29 cellular contexts compared by ENCODE assay signal in genomic region chr17:68807998-68808772, GRCh38.
DNase-seq lines count a peak whose midpoint lies in the region; ATAC-seq and TF ChIP-seq lines count a peak whose summit lies in the region.
"Had no signal": no experiment of that assay in that cellular context is flagged by ENCODE, and none has a peak within 500 bp of the region (broad histone marks: within the 10 kb centered on the region; RNA-seq: fewer than 3 reads in every experiment).

No MANE protein-coding gene starts in this region.

- intact Hi-C loops in sciatic nerve (cut with DNase I) = no loop called here

- ATAC-seq in sciatic nerve = peak; percentile 61
- no peak for ATAC-seq in HG03457 (IDR thresholded peaks at IDR 0.05; ENCODE audit: unreplicated experiment)
- no peak for ATAC-seq in GM19452 (IDR thresholded peaks at IDR 0.05; ENCODE audit: unreplicated experiment)
- ATAC-seq: activated naive CD4-positive, alpha-beta T cell treated with anti-CD3 and anti-CD28 coated beads, Interleukin-2, amount 50 U/mL, for 72 hours; gastrocnemius medialis; HepG2; stimulated activated naive CD8-positive, alpha-beta T cell treated with anti-CD3 and anti-CD28 coated beads, Interleukin-15, Interleukin-2, amounts not matched to agents 100 U/mL and 50 U/mL, for 24 hours had no signal

- in situ Hi-C loops in astrocyte of the spinal cord (cut with HindIII; ENCODE audit: low sequenced_read_pairs) = no loop called here

- no peak overlapping the region for H3K4me3 ChIP-seq in astrocyte of the spinal cord (ENCODE audit: low read depth, low read length)
- H3K4me3 ChIP-seq in fibroblast of villous mesenchyme (ENCODE audit: low read depth, low read length) = no peak overlapping the region
- H3K4me3 ChIP-seq: BLaER1 treated with 17β-estradiol and CSF1 and Interleukin-3, amounts not matched to agents 10 nM and 100 nM; gastrocnemius medialis; PC-9; smooth muscle cell; thoracic aorta had no signal

- TF ChIP-seq CTCF in astrocyte of the spinal cord (IDR thresholded peaks at IDR 0.05; ENCODE audit: low read depth, low read length) (no peak), fibroblast of villous mesenchyme (IDR thresholded peaks at IDR 0.05; ENCODE audit: insufficient read depth, low read depth, low read length) (no peak)

- DNase-seq in GM03348 (ENCODE audit: low spot score) = peak; percentile 29
- DNase-seq in astrocyte of the spinal cord (ENCODE audit: low read depth, low spot score) = peak; percentile 39
- peak; percentile 25 for DNase-seq in fibroblast of villous mesenchyme (ENCODE audit: low read depth)
- no peak for DNase-seq in sciatic nerve (ENCODE audit: low spot score)
- no peak for DNase-seq in activated naive CD4-positive, alpha-beta T cell treated with anti-CD3 and anti-CD28 coated beads, Interleukin-2, amount 50 U/mL, for 16 hours
- DNase-seq: activated CD4-positive, alpha-beta memory T cell treated with anti-CD3 and anti-CD28 coated beads for 36 hours; activated CD4-positive, alpha-beta T cell treated with anti-CD3 and anti-CD28 coated beads for 1 hour; caudate nucleus; DMS53; endodermal cell; gastrocnemius medialis; HCEC 1CT; hippocampal formation; Karpas-422; NCI-H1417 treated with DMSO at 0.1 percent for 48 hours; NCI-H2029 treated with DMSO at 0.1 percent for 48 hours; NCI-H226; NCI-H526 treated with DMSO at 0.1 percent for 48 hours; NK-92 treated with Interleukin-12 subunit alpha and Interleukin-12 subunit beta, amount 100 ng/mL, for 24 hours; PC-9; stimulated activated naive CD8-positive, alpha-beta T cell treated with anti-CD3 and anti-CD28 coated beads, Interleukin-15, Interleukin-2, amounts not matched to agents 100 U/mL and 50 U/mL, for 24 hours; T-helper 2 cell had no signal

Comparison
In these comparisons a context has a peak if more than half of its experiments do, and no peak if none do; other contexts are left out.
1. DNase-seq: peak in GM03348 (single experiment), astrocyte of the spinal cord (single experiment) and fibroblast of villous mesenchyme (single experiment); none in sciatic nerve (single experiment) and activated naive CD4-positive, alpha-beta T cell treated with anti-CD3 and anti-CD28 coated beads, Interleukin-2, amount 50 U/mL, for 16 hours (single experiment).